In the genomic region with DNA sequence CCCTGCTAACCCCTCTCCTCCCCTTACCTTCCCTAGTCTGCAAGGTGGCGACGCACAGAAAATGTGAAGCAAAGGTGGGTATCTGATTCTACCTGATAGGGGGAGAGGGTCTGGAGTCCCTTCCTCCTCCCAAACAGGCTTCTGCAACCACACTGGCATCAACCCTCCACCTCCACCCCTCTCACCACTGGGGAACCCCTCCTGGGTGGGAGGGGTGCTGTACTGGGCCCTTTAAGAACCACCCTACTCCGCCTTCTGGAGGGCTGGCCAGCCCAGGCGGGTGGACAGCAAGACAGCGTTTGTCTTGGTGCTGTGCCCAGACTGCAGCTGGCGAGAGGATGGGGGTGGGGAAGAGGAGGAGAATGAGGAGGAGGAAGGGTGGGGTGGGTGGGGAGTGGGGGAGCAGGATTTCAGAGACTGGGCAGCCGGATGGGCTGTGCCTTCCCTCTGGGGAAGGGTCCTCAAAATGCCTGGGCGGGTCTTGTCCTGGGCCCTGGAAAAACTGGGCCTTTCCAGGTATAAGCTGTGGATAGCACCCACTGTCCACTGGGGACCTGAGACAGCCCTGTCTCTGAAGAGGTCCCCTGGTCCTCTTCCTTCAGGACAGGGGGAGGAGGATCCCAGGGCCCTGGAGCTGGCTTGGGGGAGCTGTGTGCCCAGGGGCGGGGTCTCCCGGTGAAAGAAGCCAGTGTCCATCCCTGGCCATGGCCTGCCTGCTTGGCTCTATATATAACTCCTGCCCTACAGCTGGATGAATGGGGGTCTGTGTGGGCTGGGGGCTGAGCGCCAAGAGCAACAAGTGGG, we compare ENCODE assay signal across 8 cellular contexts. TPM values are rescaled to one million over a fixed set of nuclear protein-coding genes. Genes with fewer than 3 reads are reported as not detected.
DNase-seq lines count a peak whose midpoint lies in the region; ATAC-seq and TF ChIP-seq lines count a peak whose summit lies in the region.

No MANE protein-coding gene starts in this region.

- H3K27ac ChIP-seq in esophagus squamous epithelium = peak overlapping the region; percentile 90 to 96 (median 94)

- peak overlapping the region; percentile 93 for H3K4me3 ChIP-seq in AG10803 (ENCODE audit: low read length)
- peak overlapping the region in 3 of 4 donors; percentile 53 to 84 (median 62) for H3K4me3 ChIP-seq in esophagus squamous epithelium

- ATAC-seq in GM21423 (IDR thresholded peaks at IDR 0.05; ENCODE audit: unreplicated experiment) = no peak

- H3K36me3 Mint-ChIP-seq in nephron progenitor cell (ENCODE audit: low read depth) = no peaks in the 10 kb centered on the region

- H3K9me3 ChIP-seq in esophagus squamous epithelium = no peaks in the 10 kb centered on the region

- TF ChIP-seq CTCF in AG10803 (conservative IDR thresholded peaks at IDR 0.05; ENCODE audit: low read length) = no peak
- TF ChIP-seq CTCF in esophagus squamous epithelium (IDR thresholded peaks at IDR 0.05) = no peak
- TF ChIP-seq CTCF in nephron progenitor cell (IDR thresholded peaks at IDR 0.05) = no peak

- DNase-seq in AG10803 (ENCODE audit: low read depth) = peak; percentile 84
- peak; percentile 61 for DNase-seq in NCI-H774 (lab: John Stamatoyannopoulos, UW)
- no peak for DNase-seq in esophagus squamous epithelium (lab: John Stamatoyannopoulos, UW)
- no peak for DNase-seq in nephron progenitor cell
- DNase-seq in stimulated activated CD4-positive, alpha-beta T cell treated with anti-CD3 and anti-CD28 coated beads, Interleukin-4, amount 100 ng/mL, for 4 hours = no peak
- no peak for DNase-seq in activated CD4-positive, CD25-positive, alpha-beta regulatory T cell treated with anti-CD3 and anti-CD28 coated beads, Interleukin-2, amount 50 U/mL, for 72 hours
- no peak for DNase-seq in activated CD8-positive, alpha-beta memory T cell treated with anti-CD3 and anti-CD28 coated beads for 24 hours

- no peaks in the 10 kb centered on the region for H3K27me3 ChIP-seq in esophagus squamous epithelium

- peaks cover 26 to 89% (median 31%) of the 10 kb centered on the region in 3 donors for H3K4me1 ChIP-seq in esophagus squamous epithelium

- intact Hi-C loops in esophagus squamous epithelium (cut with DNase I) = no loop called here

- H3K27ac Mint-ChIP-seq in nephron progenitor cell = no peak overlapping the region

- 47 to 71% methylated on average over 2 to 3 of the region's 11 CpGs for WGBS in esophagus squamous epithelium, 2 donors

- peaks cover 0 to 27% (median 7%) of the 10 kb centered on the region in 3 donors for H3K36me3 ChIP-seq in esophagus squamous epithelium

- H3K27me3 Mint-ChIP-seq in nephron progenitor cell (ENCODE audit: low read depth, poor library complexity) = peaks cover 9% of the 10 kb centered on the region

- peak overlapping the region; percentile 82 for H3K4me3 Mint-ChIP-seq in nephron progenitor cell

- TF ChIP-seq POLR2A in esophagus squamous epithelium (IDR thresholded peaks at IDR 0.05) = peak in 1 of 4 donors; percentile 34

- peaks cover 76% of the 10 kb centered on the region for H3K4me1 Mint-ChIP-seq in nephron progenitor cell

- no peaks in the 10 kb centered on the region for H3K9me3 Mint-ChIP-seq in nephron progenitor cell

RNA-seq across cellular contexts. Expression of a gene that starts 2.8 kb away (rescaled TPM):
- 10 to 100 TPM; 10.8 to 82.0 (median 20.8) TPM for total RNA-seq in esophagus squamous epithelium

RNA-seq across cellular contexts. Expression of a gene that starts 26.6 kb away (rescaled TPM):
- 10 to 100 TPM; 28.2 to 41.4 (median 29.2) TPM for total RNA-seq in esophagus squamous epithelium

RNA-seq across cellular contexts. Expression of a gene that starts 44.8 kb away (rescaled TPM):
- total RNA-seq in esophagus squamous epithelium = 100 to 1,000 TPM in 2 of 4 donors, 10 to 100 TPM in 2; 34.5 to 506 (median 94.0) TPM

RNA-seq across cellular contexts. Expression of a gene that starts 46.4 kb away (rescaled TPM):
- total RNA-seq in esophagus squamous epithelium = 100 to 1,000 TPM; 225 to 571 (median 372) TPM

RNA-seq across cellular contexts. Expression of a gene that starts 50.7 kb away (rescaled TPM):
- total RNA-seq in esophagus squamous epithelium = not detected

Comparison
In these comparisons a context has a peak if more than half of its experiments do, and no peak if none do; other contexts are left out.
1. DNase-seq: peak in AG10803 (single experiment) and NCI-H774 (single experiment); none in esophagus squamous epithelium (single experiment), nephron progenitor cell (single experiment), stimulated activated CD4-positive, alpha-beta T cell treated with anti-CD3 and anti-CD28 coated beads, Interleukin-4, amount 100 ng/mL, for 4 hours (0 of 2), activated CD4-positive, CD25-positive, alpha-beta regulatory T cell treated with anti-CD3 and anti-CD28 coated beads, Interleukin-2, amount 50 U/mL, for 72 hours (single experiment) and activated CD8-positive, alpha-beta memory T cell treated with anti-CD3 and anti-CD28 coated beads for 24 hours (single experiment).